Comparison of ENCODE assay signal across 15 cellular contexts in genomic region chr15:89379423-89379735, GRCh38. TPM values are rescaled to one million over a fixed set of nuclear protein-coding genes. Genes with fewer than 3 reads are reported as not detected.
DNase-seq lines count a peak whose midpoint lies in the region; ATAC-seq and TF ChIP-seq lines count a peak whose summit lies in the region.
"Had no signal": no experiment of that assay in that cellular context is flagged by ENCODE, and none has a peak within 500 bp of the region (broad histone marks: within the 10 kb centered on the region; RNA-seq: fewer than 3 reads in every experiment).

No MANE protein-coding gene starts in this region.

- no peak for ATAC-seq in activated T-helper 17 cell treated with anti-CD3 and anti-CD28 coated beads, Interleukin-2, amount 50 U/mL, for 72 hours (replicated peaks)
- ATAC-seq: HepG2 had no signal

- peaks cover 46 to 78% (median 60%) of the 10 kb centered on the region in 5 donors for H3K27me3 ChIP-seq in subcutaneous abdominal adipose tissue (ENCODE audit: control insufficient read depth in 5 of 5, insufficient read depth in 4 of 5, low read length in 5 of 5)
- H3K27me3 ChIP-seq in brain microvascular endothelial cell (replicated peaks): peaks cover 92% of the 10 kb centered on the region

- peaks cover 5% of the 10 kb centered on the region for H3K4me1 Mint-ChIP-seq in activated naive CD4-positive, alpha-beta T cell treated with anti-CD3 and anti-CD28 coated beads for 36 hours (ENCODE audit: low read depth)
- no peaks in the 10 kb centered on the region for H3K4me1 Mint-ChIP-seq in activated T-helper 17 cell treated with anti-CD3 and anti-CD28 coated beads, Interleukin-2, amount 50 U/mL, for 72 hours
- peaks cover 13 to 14% of the 10 kb centered on the region in 2 donors for H3K4me1 Mint-ChIP-seq in immature natural killer cell

- no peaks in the 10 kb centered on the region for H3K9me3 Mint-ChIP-seq in activated naive CD4-positive, alpha-beta T cell treated with anti-CD3 and anti-CD28 coated beads for 36 hours
- no peaks in the 10 kb centered on the region for H3K9me3 Mint-ChIP-seq in activated T-helper 17 cell treated with anti-CD3 and anti-CD28 coated beads, Interleukin-2, amount 50 U/mL, for 72 hours
- no peaks in the 10 kb centered on the region for H3K9me3 Mint-ChIP-seq in immature natural killer cell

- CTCF ChIA-PET in activated naive CD4-positive, alpha-beta T cell treated with anti-CD3 and anti-CD28 coated beads for 36 hours (lab: Charles Lee): interaction anchor here (1.2 to 6.0 kb wide), 3 partner anchors 13 to 51 kb away, joined by 3 to 47 read pairs (median 4); no protein-coding TSS in a partner anchor

- H3K36me3 Mint-ChIP-seq in activated naive CD4-positive, alpha-beta T cell treated with anti-CD3 and anti-CD28 coated beads for 36 hours (ENCODE audit: low read depth): no peaks in the 10 kb centered on the region
- no peaks in the 10 kb centered on the region for H3K36me3 Mint-ChIP-seq in activated T-helper 17 cell treated with anti-CD3 and anti-CD28 coated beads, Interleukin-2, amount 50 U/mL, for 72 hours (ENCODE audit: low read depth)
- H3K36me3 Mint-ChIP-seq in immature natural killer cell: no peaks in the 10 kb centered on the region

- H3K4me3 Mint-ChIP-seq in activated naive CD4-positive, alpha-beta T cell treated with anti-CD3 and anti-CD28 coated beads for 36 hours: peak overlapping the region; percentile 16
- peak overlapping the region; percentile 6 for H3K4me3 Mint-ChIP-seq in activated T-helper 17 cell treated with anti-CD3 and anti-CD28 coated beads, Interleukin-2, amount 50 U/mL, for 72 hours
- H3K4me3 Mint-ChIP-seq in immature natural killer cell: peak overlapping the region; percentile 66 to 84 (median 74)

- no peak overlapping the region for H3K27ac Mint-ChIP-seq in activated naive CD4-positive, alpha-beta T cell treated with anti-CD3 and anti-CD28 coated beads for 36 hours
- no peak overlapping the region for H3K27ac Mint-ChIP-seq in activated T-helper 17 cell treated with anti-CD3 and anti-CD28 coated beads, Interleukin-2, amount 50 U/mL, for 72 hours
- H3K27ac Mint-ChIP-seq in immature natural killer cell: no peak overlapping the region

- H3K9me3 ChIP-seq in subcutaneous abdominal adipose tissue (ENCODE audit: control insufficient read depth in 5 of 5, low read length in 5 of 5): no peaks in the 10 kb centered on the region
- H3K9me3 ChIP-seq: upper lobe of left lung had no signal

- no peak overlapping the region for H3K27ac ChIP-seq in subcutaneous abdominal adipose tissue (ENCODE audit: low read depth, low read length)
- H3K27ac ChIP-seq in brain microvascular endothelial cell: no peak overlapping the region
- H3K27ac ChIP-seq: SK-N-MC, upper lobe of left lung had no signal

- no peaks in the 10 kb centered on the region for H3K36me3 ChIP-seq in subcutaneous abdominal adipose tissue (ENCODE audit: control insufficient read depth in 5 of 5, insufficient read depth in 5 of 5, low read length in 5 of 5)
- no peaks in the 10 kb centered on the region for H3K36me3 ChIP-seq in brain microvascular endothelial cell (replicated peaks)
- H3K36me3 ChIP-seq: upper lobe of left lung had no signal

- no peak for TF ChIP-seq CTCF in brain microvascular endothelial cell (IDR thresholded peaks at IDR 0.05; ENCODE audit: low read depth, low read length, missing control alignments)

- H3K4me3 ChIP-seq in subcutaneous abdominal adipose tissue (ENCODE audit: low read depth in 1 of 5, low read length in 5 of 5) (peak overlapping the region in 3 of 5 donors; percentile 33 to 52 (median 43)), brain microvascular endothelial cell (ENCODE audit: low read depth, low read length) (no peak overlapping the region)
- H3K4me3 ChIP-seq: SK-N-MC had no signal

- in situ Hi-C loops in brain microvascular endothelial cell (cut with HindIII; ENCODE audit: low pct_ligation_motif_present, low sequenced_read_pairs): no loop called here

- H3K27me3 Mint-ChIP-seq in activated naive CD4-positive, alpha-beta T cell treated with anti-CD3 and anti-CD28 coated beads for 36 hours (ENCODE audit: low read depth): peaks cover 48% of the 10 kb centered on the region
- H3K27me3 Mint-ChIP-seq in activated T-helper 17 cell treated with anti-CD3 and anti-CD28 coated beads, Interleukin-2, amount 50 U/mL, for 72 hours: peaks cover 63% of the 10 kb centered on the region
- H3K27me3 Mint-ChIP-seq in immature natural killer cell (ENCODE audit: low read depth in 3 of 3): peaks cover 11 to 35% (median 30%) of the 10 kb centered on the region in 3 donors

- H3K4me1 ChIP-seq in subcutaneous abdominal adipose tissue (ENCODE audit: control insufficient read depth in 5 of 5, insufficient read depth in 5 of 5, low read length in 5 of 5): peaks cover 0 to 19% (median 16%) of the 10 kb centered on the region in 5 donors

- H3K9ac ChIP-seq in subcutaneous abdominal adipose tissue (ENCODE audit: low read length in 5 of 5): no peak overlapping the region

- intact Hi-C loops in activated naive CD4-positive, alpha-beta T cell treated with anti-CD3 and anti-CD28 coated beads for 36 hours (cut with micrococcal nuclease): loop anchor here (2.0 kb wide), 1 partner anchor 19 kb away; no protein-coding TSS in a partner anchor

- no peak for DNase-seq in activated naive CD4-positive, alpha-beta T cell treated with anti-CD3 and anti-CD28 coated beads for 36 hours
- DNase-seq in activated naive CD4-positive, alpha-beta T cell treated with Interleukin-2 at 50 U/mL for 16 hours: no peak
- DNase-seq in immature natural killer cell (no peak), brain microvascular endothelial cell (no peak), EL (no peak), COR-L47 (lab: John Stamatoyannopoulos, UW) (no peak)
- DNase-seq: activated CD4-positive, alpha-beta T cell treated with anti-CD3 and anti-CD28 coated beads for 48 hours; DMS79 treated with DMSO at 0.1 percent for 48 hours; midbrain; NCI-H1436 treated with DMSO at 0.1 percent for 48 hours had no signal

RNA-seq across cellular contexts. Expression of gene POLG, which starts 44.8 kb away (rescaled TPM):
- total RNA-seq in activated naive CD4-positive, alpha-beta T cell treated with anti-CD3 and anti-CD28 coated beads for 36 hours: 10 to 100 TPM; 93.0 to 96.5 TPM
- total RNA-seq in activated T-helper 17 cell treated with anti-CD3 and anti-CD28 coated beads, Interleukin-2, amount 50 U/mL, for 72 hours: 10 to 100 TPM; 76.9 to 89.7 TPM
- polyA plus RNA-seq in immature natural killer cell: 10 to 100 TPM; 24.3 to 79.1 (median 28.6) TPM

Comparison
In these comparisons a context has a peak if more than half of its experiments do, and no peak if none do; other contexts are left out.
1. H3K4me3 Mint-ChIP-seq: peak in every context shown above with its lines; median percentile 74 in immature natural killer cell; 16 in activated naive CD4-positive, alpha-beta T cell treated with anti-CD3 and anti-CD28 coated beads for 36 hours; 6 in activated T-helper 17 cell treated with anti-CD3 and anti-CD28 coated beads, Interleukin-2, amount 50 U/mL, for 72 hours.